In the genomic region with DNA sequence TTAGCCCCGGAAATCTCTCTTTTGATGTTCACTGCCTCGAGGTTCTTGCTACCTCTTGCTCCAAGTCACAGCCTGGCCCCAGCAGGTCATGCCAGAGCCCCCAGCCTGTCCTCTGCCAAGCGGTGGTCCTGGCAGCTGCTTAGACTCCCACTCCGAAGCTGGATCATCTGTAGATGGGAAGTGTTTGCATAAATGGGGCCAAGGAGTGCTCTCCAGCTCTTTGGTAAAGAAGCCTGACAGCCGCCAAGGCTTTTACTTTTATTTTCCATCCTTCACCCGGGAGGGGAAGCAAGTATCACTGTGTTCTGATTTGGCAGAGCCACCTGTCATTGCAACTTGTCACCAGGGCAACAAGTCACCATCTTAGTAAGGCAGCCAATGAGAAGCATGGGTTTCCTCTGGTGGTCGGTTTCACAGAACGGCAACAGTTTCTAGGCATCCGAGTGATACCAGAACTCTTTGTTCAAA, we compare ENCODE assay signal across 8 cellular contexts. TPM values are rescaled to one million over a fixed set of nuclear protein-coding genes. Genes with fewer than 3 reads are reported as not detected.
DNase-seq lines count a peak whose midpoint lies in the region; ATAC-seq and TF ChIP-seq lines count a peak whose summit lies in the region.

No MANE protein-coding gene starts in this region.

- TF ChIP-seq CTCF in progenitor cell of endocrine pancreas (IDR thresholded peaks at IDR 0.05; ENCODE audit: unreplicated experiment): no peak

- ATAC-seq in activated CD4-positive, CD25-positive, alpha-beta regulatory T cell treated with anti-CD3 and anti-CD28 coated beads, Interleukin-2, amount 50 U/mL, for 24 hours: peak; percentile 92 to 97
- ATAC-seq in HG03354 (IDR thresholded peaks at IDR 0.05; ENCODE audit: poor library complexity, severe bottlenecking, unreplicated experiment) (peak; percentile 72), HG03460 (IDR thresholded peaks at IDR 0.05; ENCODE audit: unreplicated experiment) (no peak)

- no peak for DNase-seq in activated CD4-positive, CD25-positive, alpha-beta regulatory T cell (lab: John Stamatoyannopoulos, UW)
- peak; percentile 57 for DNase-seq in activated T-cell treated with anti-CD3 and anti-CD28 coated beads, Interleukin-2, amount 50 U/mL, for 24 hours
- DNase-seq in progenitor cell of endocrine pancreas (ENCODE audit: low spot score, unreplicated experiment): no peak
- no peak for DNase-seq in AG20443 (ENCODE audit: low spot score)
- DNase-seq in posterior vena cava (ENCODE audit: low spot score): no peak

- no peaks in the 10 kb centered on the region for H3K27me3 Mint-ChIP-seq in activated T-cell treated with anti-CD3 and anti-CD28 coated beads, Interleukin-2, amount 50 U/mL, for 24 hours
- peaks cover 36% of the 10 kb centered on the region for H3K27me3 Mint-ChIP-seq in progenitor cell of endocrine pancreas

- no peaks in the 10 kb centered on the region for H3K36me3 Mint-ChIP-seq in activated T-cell treated with anti-CD3 and anti-CD28 coated beads, Interleukin-2, amount 50 U/mL, for 24 hours (ENCODE audit: low read depth)
- no peaks in the 10 kb centered on the region for H3K36me3 Mint-ChIP-seq in progenitor cell of endocrine pancreas (ENCODE audit: insufficient read depth)

- no peaks in the 10 kb centered on the region for H3K9me3 Mint-ChIP-seq in activated T-cell treated with anti-CD3 and anti-CD28 coated beads, Interleukin-2, amount 50 U/mL, for 24 hours
- H3K9me3 Mint-ChIP-seq in progenitor cell of endocrine pancreas (ENCODE audit: low read depth): no peaks in the 10 kb centered on the region

- H3K27ac Mint-ChIP-seq in activated T-cell treated with anti-CD3 and anti-CD28 coated beads, Interleukin-2, amount 50 U/mL, for 24 hours: peak overlapping the region; percentile 76
- H3K27ac Mint-ChIP-seq in progenitor cell of endocrine pancreas: peak overlapping the region; percentile 23

- intact Hi-C loops in posterior vena cava (cut with DNase I): no loop called here

- peak overlapping the region; percentile 57 for H3K4me3 Mint-ChIP-seq in activated T-cell treated with anti-CD3 and anti-CD28 coated beads, Interleukin-2, amount 50 U/mL, for 24 hours
- H3K4me3 Mint-ChIP-seq in progenitor cell of endocrine pancreas (ENCODE audit: low read depth): no peak overlapping the region

- peaks cover 16% of the 10 kb centered on the region for H3K4me1 Mint-ChIP-seq in activated T-cell treated with anti-CD3 and anti-CD28 coated beads, Interleukin-2, amount 50 U/mL, for 24 hours (ENCODE audit: low read depth)
- H3K4me1 Mint-ChIP-seq in progenitor cell of endocrine pancreas (ENCODE audit: low read depth): no peaks in the 10 kb centered on the region

RNA-seq across cellular contexts. Expression of a gene that starts 10.6 kb away (rescaled TPM):
- not detected in 2 replicates for total RNA-seq in progenitor cell of endocrine pancreas
- 1 to 10 TPM; 1.2 to 2.9 TPM for total RNA-seq in posterior vena cava

RNA-seq across cellular contexts. Expression of a gene that starts 18.6 kb away (rescaled TPM):
- total RNA-seq in progenitor cell of endocrine pancreas (not detected in 2 replicates), posterior vena cava (1 to 10 TPM; 2.2 to 3.0 TPM)

RNA-seq across cellular contexts. Expression of a gene that starts 21.3 kb away (rescaled TPM):
- total RNA-seq in progenitor cell of endocrine pancreas (141 and 143 TPM in 2 replicates), posterior vena cava (10 to 100 TPM; 22.5 to 32.4 TPM)

RNA-seq across cellular contexts. Expression of a gene that starts 22.4 kb away (rescaled TPM):
- 71.5 and 88.8 TPM in 2 replicates for total RNA-seq in progenitor cell of endocrine pancreas
- 10 to 100 TPM; 71.9 to 83.5 TPM for total RNA-seq in posterior vena cava

RNA-seq across cellular contexts. Expression of a gene that starts 24.7 kb away (rescaled TPM):
- total RNA-seq in progenitor cell of endocrine pancreas (1.0 and 2.0 TPM in 2 replicates), posterior vena cava (not detected)
